13 cellular contexts compared by ENCODE assay signal in genomic region chr10:63210611-63211196, GRCh38.
DNase-seq lines count a peak whose midpoint lies in the region; ATAC-seq, FAIRE-seq and TF ChIP-seq lines count a peak whose summit lies in the region.
"Had no signal": no experiment of that assay in that cellular context is flagged by ENCODE, and none has a peak within 500 bp of the region (broad histone marks: within the 10 kb centered on the region; RNA-seq: fewer than 3 reads in every experiment).

No MANE protein-coding gene starts in this region.

- POLR2A ChIA-PET in HepG2 (lab: Yijun Ruan, JAX) = no interaction called here
- POLR2A ChIA-PET in PC-3 (lab: Charles Lee; ENCODE audit: unreplicated experiment) = no interaction called here

- FAIRE-seq in HepG2 (lab: Jason Lieb, UNC) (no peak), urothelium cell line (lab: Jason Lieb, UNC) (no peak)

- intact Hi-C loops in HepG2 (cut with micrococcal nuclease; ENCODE audit: unreplicated experiment) = loop anchor here (10.0 kb wide), 1 partner anchor 254 kb away; the partner anchor contains the start of gene JMJD1C
- intact Hi-C loops in PC-3 (cut with micrococcal nuclease) = no loop called here

- DNase-seq in HepG2 (ENCODE audit: low spot score) (no peak), brain microvascular endothelial cell (no peak), hippocampal formation (lab: John Stamatoyannopoulos, UW) (no peak), PC-3 (no peak), urothelium cell line (ENCODE audit: low spot score) (no peak)
- DNase-seq: C1 segment of cervical spinal cord; effector CD4-positive, alpha-beta T cell; NCI-H1092; occipital lobe; SIG-M5 had no signal

- TF ChIP-seq EP300 in HepG2 (IDR thresholded peaks at IDR 0.05; ENCODE audit: low read depth in 2 of 2, low read length in 2 of 2) (no peak), HepG2 (CRISPR knock-in tag; IDR thresholded peaks at IDR 0.05; ENCODE audit: borderline replicate concordance) (no peak)

- no peak overlapping the region for H3K4me2 ChIP-seq in HepG2 (ENCODE audit: low read depth, low read length)
- no peak overlapping the region for H3K4me2 ChIP-seq in PC-3 (ENCODE audit: low read length)

- H4K20me1 ChIP-seq in HepG2 (ENCODE audit: insufficient read depth, low read length) (peaks cover 19% of the 10 kb centered on the region), PC-3 (ENCODE audit: low read length) (peaks cover 43% of the 10 kb centered on the region)

- H3K9ac ChIP-seq in liver (ENCODE audit: low read depth in 1 of 2, low read length in 2 of 2) (no peak overlapping the region), HepG2 (ENCODE audit: insufficient read depth, low read depth, low read length) (no peak overlapping the region), PC-3 (ENCODE audit: low read length) (no peak overlapping the region)

- no peak for TF ChIP-seq POLR2A in HepG2 (IDR thresholded peaks at IDR 0.05; ENCODE audit: insufficient read depth in 1 of 2, low read depth in 2 of 2, low read length in 2 of 2)

- H3K79me2 ChIP-seq in HepG2 (ENCODE audit: insufficient read depth, low read length) (peaks cover 3% of the 10 kb centered on the region), PC-3 (ENCODE audit: low read length) (peaks cover 60% of the 10 kb centered on the region)

- BruUV-seq in HepG2 (replicated peaks; lab: Mats Ljungman, UMichigan) (no TSS peak), PC-3 (replicated peaks; lab: Mats Ljungman, UMichigan) (no TSS peak)

- H3K27ac ChIP-seq in liver (ENCODE audit: low read depth in 1 of 2, low read length in 2 of 2) (no peak overlapping the region), HepG2 (ENCODE audit: extremely low read length, insufficient read depth, low read length) (no peak overlapping the region), brain microvascular endothelial cell (peak overlapping the region; percentile 75), PC-3 (ENCODE audit: low read length) (no peak overlapping the region)

- TF ChIP-seq RAD21 in liver (IDR thresholded peaks at IDR 0.05) (no peak), HepG2 (CRISPR knock-in tag; IDR thresholded peaks at IDR 0.05) (no peak)

- H2AFZ ChIP-seq in HepG2 (ENCODE audit: low read length) = no peak overlapping the region
- H2AFZ ChIP-seq in PC-3 (ENCODE audit: low read length) = no peak overlapping the region

- H3K4me1 ChIP-seq in liver (ENCODE audit: control insufficient read depth in 4 of 4, insufficient read depth in 4 of 4, low read length in 3 of 4) (peaks cover 0 to 20% (median 12%) of the 10 kb centered on the region in 4 donors), HepG2 (ENCODE audit: insufficient read depth, low read length) (no peaks in the 10 kb centered on the region), PC-3 (ENCODE audit: insufficient read depth, low read length) (peaks cover 8% of the 10 kb centered on the region)

- no peaks in the 10 kb centered on the region for H3K9me2 ChIP-seq in PC-3 (replicated peaks; ENCODE audit: low read length)

- CTCF ChIA-PET in HepG2 (lab: Yijun Ruan, JAX; ENCODE audit: low intra/inter-chr PET ratio, low total read pairs) (no interaction called here), PC-3 (lab: Charles Lee) (interaction anchor here (0.6 kb wide), 1 partner anchor 37 kb away, joined by 7 read pairs; no protein-coding TSS in a partner anchor)

- H3K9me3 ChIP-seq in liver (ENCODE audit: control insufficient read depth in 4 of 4, low read length in 3 of 4) (no peaks in the 10 kb centered on the region), HepG2 (ENCODE audit: low read length) (no peaks in the 10 kb centered on the region), PC-3 (ENCODE audit: low read length) (no peaks in the 10 kb centered on the region)

- WGBS in liver = 58% methylated on average over 3 of the region's 3 CpGs
- WGBS in HepG2 (ENCODE audit: low lambda C conversion rate) = 79% methylated on average over 3 of the region's 3 CpGs

- TF ChIP-seq CTCF in liver (IDR thresholded peaks at IDR 0.05; ENCODE audit: low read depth, low read length, missing input control) (no peak), HepG2 (CRISPR knock-in tag; IDR thresholded peaks at IDR 0.05) (no peak), brain microvascular endothelial cell (IDR thresholded peaks at IDR 0.05; ENCODE audit: low read depth, low read length, missing control alignments) (no peak), PC-3 (conservative IDR thresholded peaks at IDR 0.05; ENCODE audit: low read depth, low read length) (no peak)

- H3F3A ChIP-seq in PC-3 (ENCODE audit: low read length, unreplicated experiment) = no peaks in the 10 kb centered on the region

- ATAC-seq in HepG2 (no peak), HG03460 (IDR thresholded peaks at IDR 0.05; ENCODE audit: unreplicated experiment) (peak; percentile 33), PC-3 (no peak; the same call in 1 of the 2 replicates), GM18858 (IDR thresholded peaks at IDR 0.05; ENCODE audit: unreplicated experiment) (no peak)

- in situ Hi-C loops in HepG2 (cut with HindIII; ENCODE audit: extremely low pct_ligation_motif_present, low pct_unique_long_range_greater_than_20kb) (no loop called here), brain microvascular endothelial cell (cut with HindIII; ENCODE audit: low pct_ligation_motif_present, low sequenced_read_pairs) (no loop called here)

- H3K36me3 ChIP-seq in liver (ENCODE audit: control insufficient read depth in 4 of 4, insufficient read depth in 3 of 4, low read depth in 1 of 4, low read length in 3 of 4) (peaks cover 5 to 53% (median 37%) of the 10 kb centered on the region in 4 donors), HepG2 (replicated peaks in 1 of 2; ENCODE audit: control insufficient read depth in 1 of 2, insufficient read depth in 2 of 2, low read length in 2 of 2) (peaks cover 36 to 79% of the 10 kb centered on the region in 2 experiments), brain microvascular endothelial cell (replicated peaks) (peaks cover 37% of the 10 kb centered on the region), PC-3 (ENCODE audit: low read depth, low read length) (peaks cover 78% of the 10 kb centered on the region)

- H3K27me3 ChIP-seq in liver (ENCODE audit: control insufficient read depth in 4 of 4, insufficient read depth in 4 of 4, low read length in 3 of 4) (no peaks in the 10 kb centered on the region), HepG2 (ENCODE audit: control insufficient read depth in 1 of 2, insufficient read depth in 2 of 2, low read length in 2 of 2) (no peaks in the 10 kb centered on the region; a peak in 1 of 5 replicates), brain microvascular endothelial cell (replicated peaks) (no peaks in the 10 kb centered on the region), PC-3 (ENCODE audit: low read length) (no peaks in the 10 kb centered on the region)

- H3K4me3 ChIP-seq in liver (ENCODE audit: low read depth in 1 of 3, low read length in 3 of 3) (no peak overlapping the region), HepG2 (replicated peaks in 1 of 3; ENCODE audit: insufficient read depth in 1 of 3, low read depth in 2 of 3, low read length in 3 of 3) (no peak overlapping the region), brain microvascular endothelial cell (ENCODE audit: low read depth, low read length) (no peak overlapping the region), PC-3 (ENCODE audit: low read length) (no peak overlapping the region)

TF ChIP-seq in liver, 16 proteins besides CTCF, POLR2A, EP300 and RAD21 (continues in another document):
- no peak for TF ChIP-seq RXRA (IDR thresholded peaks at IDR 0.05)
- no peak for TF ChIP-seq YY1 (IDR thresholded peaks at IDR 0.05)
- TF ChIP-seq NR2F2 (IDR thresholded peaks at IDR 0.05) = peak; percentile 90
- TF ChIP-seq SP1 (IDR thresholded peaks at IDR 0.05) = peak; percentile 10

TF ChIP-seq in HepG2, 621 proteins besides CTCF, POLR2A, EP300 and RAD21:
- TF ChIP-seq FOXP1 (IDR thresholded peaks at IDR 0.05) = no peak
- TF ChIP-seq FOXP1 (CRISPR knock-in tag; IDR thresholded peaks at IDR 0.05) = no peak
- TF ChIP-seq, protein P1, sequence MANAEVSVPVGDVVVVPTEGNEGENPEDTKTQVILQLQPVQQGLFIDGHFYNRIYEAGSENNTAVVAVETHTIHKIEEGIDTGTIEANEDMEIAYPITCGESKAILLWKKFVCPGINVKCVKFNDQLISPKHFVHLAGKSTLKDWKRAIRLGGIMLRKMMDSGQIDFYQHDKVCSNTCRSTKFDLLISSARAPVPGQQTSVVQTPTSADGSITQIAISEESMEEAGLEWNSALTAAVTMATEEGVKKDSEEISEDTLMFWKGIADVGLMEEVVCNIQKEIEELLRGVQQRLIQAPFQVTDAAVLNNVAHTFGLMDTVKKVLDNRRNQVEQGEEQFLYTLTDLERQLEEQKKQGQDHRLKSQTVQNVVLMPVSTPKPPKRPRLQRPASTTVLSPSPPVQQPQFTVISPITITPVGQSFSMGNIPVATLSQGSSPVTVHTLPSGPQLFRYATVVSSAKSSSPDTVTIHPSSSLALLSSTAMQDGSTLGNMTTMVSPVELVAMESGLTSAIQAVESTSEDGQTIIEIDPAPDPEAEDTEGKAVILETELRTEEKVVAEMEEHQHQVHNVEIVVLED (CRISPR knock-in tag; IDR thresholded peaks at IDR 0.05; ENCODE audit: borderline replicate concordance) = no peak
TF ChIP-seq in HepG2: peak in this region for 0.
